ENCODE assay signal across 8 cellular contexts in the genomic region with DNA sequence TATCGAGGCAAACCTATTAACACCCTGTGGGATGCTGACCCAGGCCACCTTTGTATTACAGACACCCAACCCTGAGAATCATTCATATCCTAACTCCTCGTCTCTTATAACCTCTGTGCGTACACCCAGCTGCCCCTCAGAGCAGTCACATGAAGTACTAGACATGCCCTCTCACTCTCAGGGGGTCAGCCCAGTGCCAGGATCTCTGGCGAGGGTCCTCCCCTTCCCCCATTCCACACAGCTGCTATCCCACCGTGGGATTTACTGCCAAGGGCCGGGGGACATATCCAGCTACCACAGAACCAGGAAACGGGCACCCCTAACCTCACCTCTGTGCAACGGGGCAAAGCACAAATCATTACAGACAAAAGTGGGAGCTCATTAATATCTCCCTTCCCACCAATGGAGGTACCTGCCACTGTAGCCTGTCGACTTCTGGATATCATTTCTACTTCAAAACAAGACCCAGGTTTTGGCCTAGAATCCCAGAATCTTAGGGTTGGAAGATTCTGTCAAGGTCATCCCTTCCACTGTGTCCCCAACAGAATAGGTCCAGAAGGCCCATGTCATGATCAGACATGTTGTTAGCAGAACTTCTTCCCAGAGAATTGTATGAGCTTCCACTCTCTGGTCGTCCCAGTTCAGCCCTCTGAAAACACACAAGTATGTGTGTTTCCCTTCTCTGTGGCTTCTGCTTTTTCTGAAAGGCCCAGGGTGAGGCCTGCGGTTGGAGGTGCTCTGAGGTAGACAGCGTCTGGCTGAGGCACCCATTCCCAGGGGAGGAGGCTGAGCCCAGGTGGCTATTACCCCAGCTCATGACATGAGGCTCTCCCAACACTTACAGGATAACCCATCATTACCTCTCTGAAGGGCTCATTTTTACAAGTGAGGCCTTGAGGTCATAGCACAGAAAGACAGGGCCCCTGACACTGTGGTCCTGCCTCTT. TPM values are rescaled to one million over a fixed set of nuclear protein-coding genes. Genes with fewer than 3 reads are reported as not detected.
A peak's percentile ranks its signal among the peaks of the same experiment; 100 is the strongest.
DNase-seq lines count a peak whose midpoint lies in the region; ATAC-seq and TF ChIP-seq lines count a peak whose summit lies in the region.

No MANE protein-coding gene starts in this region.

- peaks cover 43% of the 10 kb centered on the region for H3K4me1 ChIP-seq in ACC112 (ENCODE audit: control insufficient read depth, insufficient read depth, low read length, unreplicated experiment)
- peaks cover 43% of the 10 kb centered on the region for H3K4me1 ChIP-seq in parathyroid adenoma

- H3K4me2 ChIP-seq in parathyroid adenoma (ENCODE audit: low read length): peak overlapping the region; percentile 85

- TF ChIP-seq CTCF in dorsolateral prefrontal cortex (IDR thresholded peaks at IDR 0.05 in 54 of 56, conservative IDR thresholded peaks at IDR 0.05 in 2 of 56; ENCODE audit: low read depth in 1 of 56, partially characterized antibody in 56 of 56) (no peak), parathyroid adenoma (IDR thresholded peaks at IDR 0.05) (no peak)

- peak overlapping the region; percentile 82 for H3K4me3 Mint-ChIP-seq in T-helper 1 cell treated with Interleukin-12 subunit alpha and Interleukin-12 subunit beta and Interleukin-4 antibody, amounts not matched to agents 30 μg/mL and 1 μg/mL, for 36 hours

- intact Hi-C loops in dorsolateral prefrontal cortex (cut with DNase I): loop anchor here in 1 of 2 donors (5.0 kb wide), 1 partner anchor 107 kb away; a partner anchor contains a TSS

- H3K36me3 ChIP-seq in ACC112 (ENCODE audit: insufficient read depth, low read length) (no peaks in the 10 kb centered on the region), parathyroid adenoma (ENCODE audit: control insufficient read depth, insufficient read depth, low read length) (no peaks in the 10 kb centered on the region)

- no peaks in the 10 kb centered on the region for H3K9me3 ChIP-seq in parathyroid adenoma (ENCODE audit: control insufficient read depth, low read length)

- H2AFZ ChIP-seq in ACC112 (ENCODE audit: low read length, unreplicated experiment): no peak overlapping the region
- H2AFZ ChIP-seq in parathyroid adenoma: no peak overlapping the region

- DNase-seq in dorsolateral prefrontal cortex: no peak
- DNase-seq in NCI-H2081 treated with DMSO at 0.1 percent for 48 hours (lab: John Stamatoyannopoulos, UW): no peak
- DNase-seq in SK-N-DZ (ENCODE audit: low spot score): no peak

- H3K9me3 Mint-ChIP-seq in T-helper 1 cell treated with Interleukin-12 subunit alpha and Interleukin-12 subunit beta and Interleukin-4 antibody, amounts not matched to agents 30 μg/mL and 1 μg/mL, for 36 hours: no peaks in the 10 kb centered on the region

- H3K27ac ChIP-seq in ACC112 (ENCODE audit: low read depth, low read length) (peak overlapping the region; percentile 41), dorsolateral prefrontal cortex (peak overlapping the region; percentile 55 to 100 (median 98)), parathyroid adenoma (peak overlapping the region; percentile 82)

- ATAC-seq in GM18907 (IDR thresholded peaks at IDR 0.05; ENCODE audit: unreplicated experiment) (peak; percentile 59), HG03108 (IDR thresholded peaks at IDR 0.05; ENCODE audit: unreplicated experiment) (peak; percentile 54)

- H3K27me3 Mint-ChIP-seq in T-helper 1 cell treated with Interleukin-12 subunit alpha and Interleukin-12 subunit beta and Interleukin-4 antibody, amounts not matched to agents 30 μg/mL and 1 μg/mL, for 36 hours (ENCODE audit: low read depth): no peaks in the 10 kb centered on the region

- peak overlapping the region; percentile 89 for H3K27ac Mint-ChIP-seq in T-helper 1 cell treated with Interleukin-12 subunit alpha and Interleukin-12 subunit beta and Interleukin-4 antibody, amounts not matched to agents 30 μg/mL and 1 μg/mL, for 36 hours

- H3K79me2 ChIP-seq in ACC112 (ENCODE audit: control insufficient read depth, insufficient read depth, low read length, unreplicated experiment) (peaks cover 52% of the 10 kb centered on the region), parathyroid adenoma (peaks cover 17% of the 10 kb centered on the region)

- peaks cover 64% of the 10 kb centered on the region for H3K4me1 Mint-ChIP-seq in T-helper 1 cell treated with Interleukin-12 subunit alpha and Interleukin-12 subunit beta and Interleukin-4 antibody, amounts not matched to agents 30 μg/mL and 1 μg/mL, for 36 hours (ENCODE audit: low read depth)

- no peak overlapping the region for H3K9ac ChIP-seq in parathyroid adenoma

- H3K4me3 ChIP-seq in ACC112 (ENCODE audit: low read depth, low read length) (peak overlapping the region; percentile 93), dorsolateral prefrontal cortex (peak overlapping the region in 58 of 59 donors; percentile 62 to 93 (median 80)), parathyroid adenoma (ENCODE audit: low read depth, low read length) (peak overlapping the region; percentile 94)

- H3K36me3 Mint-ChIP-seq in T-helper 1 cell treated with Interleukin-12 subunit alpha and Interleukin-12 subunit beta and Interleukin-4 antibody, amounts not matched to agents 30 μg/mL and 1 μg/mL, for 36 hours (ENCODE audit: low read depth): peaks cover 6% of the 10 kb centered on the region

- no peaks in the 10 kb centered on the region for H3K27me3 ChIP-seq in ACC112 (ENCODE audit: insufficient read depth, low read length)
- H3K27me3 ChIP-seq in dorsolateral prefrontal cortex: no peaks in the 10 kb centered on the region
- no peaks in the 10 kb centered on the region for H3K27me3 ChIP-seq in parathyroid adenoma (ENCODE audit: control insufficient read depth, insufficient read depth, low read length)

RNA-seq across cellular contexts. Expression of a gene that starts 1.7 kb away (rescaled TPM):
- total RNA-seq in dorsolateral prefrontal cortex: 100 to 1,000 TPM in 38 of 120 experiments, 10 to 100 TPM in 82; 38.7 to 279 (median 82.0) TPM
- polyA plus RNA-seq in SK-N-DZ (2014; cell fraction: cytosol; rRNA removed): 1.6 and 2.0 TPM in 2 replicates
- polyA plus RNA-seq in SK-N-DZ (2014; cell fraction: nucleus; rRNA removed): 1.4 TPM in 2 replicates

RNA-seq across cellular contexts. Expression of a gene that starts 20.3 kb away (rescaled TPM):
- 100 to 1,000 TPM in 114 of 120 experiments, 10 to 100 TPM in 6; 74.2 to 179 (median 130) TPM for total RNA-seq in dorsolateral prefrontal cortex
- 72.8 and 76.1 TPM in 2 replicates for polyA plus RNA-seq in SK-N-DZ (2014; cell fraction: cytosol; rRNA removed)
- polyA plus RNA-seq in SK-N-DZ (2014; cell fraction: nucleus; rRNA removed): 54.6 and 55.3 TPM in 2 replicates

RNA-seq across cellular contexts. Expression of a gene that starts 20.7 kb away (rescaled TPM):
- total RNA-seq in dorsolateral prefrontal cortex: 100 to 1,000 TPM in 2 of 120 experiments, 10 to 100 TPM in 118; 61.1 to 104 (median 82.4) TPM
- 128 and 170 TPM in 2 replicates for polyA plus RNA-seq in SK-N-DZ (2014; cell fraction: cytosol; rRNA removed)
- 197 and 224 TPM in 2 replicates for polyA plus RNA-seq in SK-N-DZ (2014; cell fraction: nucleus; rRNA removed)

RNA-seq across cellular contexts. Expression of a gene that starts 29.8 kb away (rescaled TPM):
- total RNA-seq in dorsolateral prefrontal cortex: 1 to 10 TPM in 2 of 120 experiments, under 1 TPM in 60, not detected in 58; 0.23 to 1.7 (median 0.47) TPM
- polyA plus RNA-seq in SK-N-DZ (2014; cell fraction: cytosol; rRNA removed): 0.91 and 1.2 TPM in 2 replicates
- 1.3 TPM in 1 of 2 replicates, not detected in the other for polyA plus RNA-seq in SK-N-DZ (2014; cell fraction: nucleus; rRNA removed)

Comparison
In these comparisons a context has a peak if more than half of its experiments do, and no peak if none do; other contexts are left out.
1. H3K27ac ChIP-seq: peak in every context shown above with its lines; median percentile 98 in dorsolateral prefrontal cortex; 82 in parathyroid adenoma; 41 in ACC112.